In genomic region chr5:73636408-73636807, GRCh38 we compare ENCODE assay signal across 26 cellular contexts. TPM values are rescaled to one million over a fixed set of nuclear protein-coding genes. Genes with fewer than 3 reads are reported as not detected.
"Had no signal": no experiment of that assay in that cellular context is flagged by ENCODE, and none has a peak within 500 bp of the region (broad histone marks: within the 10 kb centered on the region; RNA-seq: fewer than 3 reads in every experiment).

No MANE protein-coding gene starts in this region.

- ATAC-seq: activated naive CD4-positive, alpha-beta T cell treated with anti-CD3 and anti-CD28 coated beads, Interleukin-2, amount 50 U/mL, for 72 hours; activated T-cell treated with anti-CD3 and anti-CD28 coated beads, Interleukin-2, amount 50 U/mL, for 4 hours; body of pancreas had no signal

- FAIRE-seq: RCC 7860 had no signal

- H3K27me3 ChIP-seq: adrenal gland, body of pancreas, breast epithelium, SJCRH30 had no signal

- H3K36me3 Mint-ChIP-seq: activated CD4-positive, alpha-beta memory T cell treated with anti-CD3 and anti-CD28 coated beads for 36 hours; activated naive CD4-positive, alpha-beta T cell treated with anti-CD3 and anti-CD28 coated beads, Interleukin-2, amount 50 U/mL, for 72 hours had no signal

- H3K27ac Mint-ChIP-seq: activated CD4-positive, alpha-beta memory T cell treated with anti-CD3 and anti-CD28 coated beads for 36 hours; activated CD4-positive, alpha-beta T cell treated with anti-CD3 and anti-CD28 coated beads, Interleukin-2, amount 10 ng/mL, durations not matched to agents 7 days and 5 days; activated naive CD4-positive, alpha-beta T cell treated with anti-CD3 and anti-CD28 coated beads for 36 hours; activated naive CD4-positive, alpha-beta T cell treated with anti-CD3 and anti-CD28 coated beads, Interleukin-2, amount 50 U/mL, for 72 hours; activated T-helper 1 cell treated with anti-CD3 and anti-CD28 coated beads, Interleukin-12 subunit alpha, Interleukin-12 subunit beta, Interleukin-2, Interleukin-4 antibody, amounts not matched to agents 30 ng/mL and 10 ng/mL and 1 ng/mL, durations not matched to agents 14 hours and 24 hours and 36 hours had no signal

- H3K4me3 Mint-ChIP-seq: activated CD4-positive, alpha-beta memory T cell treated with anti-CD3 and anti-CD28 coated beads for 36 hours; activated CD4-positive, alpha-beta T cell treated with anti-CD3 and anti-CD28 coated beads, Interleukin-2, amount 10 ng/mL, durations not matched to agents 7 days and 5 days; activated naive CD4-positive, alpha-beta T cell treated with anti-CD3 and anti-CD28 coated beads for 36 hours; activated T-cell treated with anti-CD3 and anti-CD28 coated beads, Interleukin-2, amount 50 U/mL, for 4 hours; activated T-helper 1 cell treated with anti-CD3 and anti-CD28 coated beads, Interleukin-12 subunit alpha, Interleukin-12 subunit beta, Interleukin-2, Interleukin-4 antibody, amounts not matched to agents 30 ng/mL and 10 ng/mL and 1 ng/mL, durations not matched to agents 14 hours and 24 hours and 36 hours had no signal

- H3K4me1 ChIP-seq: breast epithelium had no signal

- H3K27ac ChIP-seq: adrenal gland, body of pancreas, breast epithelium, SJCRH30, SK-N-MC had no signal

- H3K9me3 Mint-ChIP-seq: activated CD4-positive, alpha-beta memory T cell treated with anti-CD3 and anti-CD28 coated beads for 36 hours; activated CD4-positive, alpha-beta T cell treated with anti-CD3 and anti-CD28 coated beads, Interleukin-2, amount 10 ng/mL, durations not matched to agents 7 days and 5 days; activated naive CD4-positive, alpha-beta T cell treated with anti-CD3 and anti-CD28 coated beads for 36 hours; activated naive CD4-positive, alpha-beta T cell treated with anti-CD3 and anti-CD28 coated beads, Interleukin-2, amount 50 U/mL, for 72 hours; activated T-cell treated with anti-CD3 and anti-CD28 coated beads, Interleukin-2, amount 50 U/mL, for 4 hours; activated T-helper 1 cell treated with anti-CD3 and anti-CD28 coated beads, Interleukin-12 subunit alpha, Interleukin-12 subunit beta, Interleukin-2, Interleukin-4 antibody, amounts not matched to agents 30 ng/mL and 10 ng/mL and 1 ng/mL, durations not matched to agents 14 hours and 24 hours and 36 hours had no signal

- H3K36me3 ChIP-seq: adrenal gland, breast epithelium, SJCRH30 had no signal

- H3K4me3 ChIP-seq: adrenal gland, body of pancreas, breast epithelium, SJCRH30, SK-N-MC had no signal

- DNase-seq: activated CD4-positive, alpha-beta memory T cell treated with anti-CD3 and anti-CD28 coated beads for 36 hours; activated CD4-positive, alpha-beta T cell treated with anti-CD3 and anti-CD28 coated beads, Interleukin-2, amount 10 ng/mL, durations not matched to agents 7 days and 5 days; activated CD8-positive, alpha-beta memory T cell treated with anti-CD3 and anti-CD28 coated beads, Interleukin-2, amount 50 U/mL, for 4 hours; activated gamma-delta T cell treated with Interleukin-2 at 50 U/mL for 16 hours; activated naive CD4-positive, alpha-beta T cell treated with anti-CD3 and anti-CD28 coated beads for 36 hours; activated T-cell treated with anti-CD3 and anti-CD28 coated beads for 4 hours; activated T-cell treated with anti-CD3 and anti-CD28 coated beads, Interleukin-2, amount 50 U/mL, for 4 hours; adrenal gland; body of pancreas; NCI-H1048; NCI-H1105 treated with DMSO at 0.1 percent for 48 hours; NCI-H1436 treated with DMSO at 0.1 percent for 48 hours; NCI-H1694 treated with DMSO at 0.1 percent for 48 hours; NCI-H2029; NCI-H345; NCI-H524 treated with DMSO at 0.1 percent for 48 hours; SHP77; SJCRH30; T1000 had no signal

- H3K9me3 ChIP-seq: adrenal gland, body of pancreas, breast epithelium, SJCRH30 had no signal

- H3K4me1 Mint-ChIP-seq: activated CD4-positive, alpha-beta T cell treated with anti-CD3 and anti-CD28 coated beads, Interleukin-2, amount 10 ng/mL, durations not matched to agents 7 days and 5 days had no signal

RNA-seq across cellular contexts. Expression of gene ARHGEF28, which starts 10.4 kb away (rescaled TPM):
- total RNA-seq: activated CD4-positive, alpha-beta T cell treated with anti-CD3 and anti-CD28 coated beads, Interleukin-2, amount 10 ng/mL, durations not matched to agents 7 days and 5 days; activated naive CD4-positive, alpha-beta T cell treated with anti-CD3 and anti-CD28 coated beads for 36 hours; T-helper 1 cell treated with Interleukin-12 subunit alpha and Interleukin-12 subunit beta and Interleukin-4 antibody, amounts not matched to agents 30 ng/mL and 1 ng/mL, for 36 hours; T-helper 2 cell treated with Interferon-gamma antibody and Interleukin-4, amounts not matched to agents 100 ng/mL and 5 ng/mL, for 36 hours had no signal
